ENCODE assay signal across 9 cellular contexts in genomic region chr5:98827161-98827560, GRCh38. TPM values are rescaled to one million over a fixed set of nuclear protein-coding genes. Genes with fewer than 3 reads are reported as not detected.
DNase-seq lines count a peak whose midpoint lies in the region; ATAC-seq, FAIRE-seq and TF ChIP-seq lines count a peak whose summit lies in the region.
"Had no signal": no experiment of that assay in that cellular context is flagged by ENCODE, and none has a peak within 500 bp of the region (broad histone marks: within the 10 kb centered on the region; RNA-seq: fewer than 3 reads in every experiment).

No MANE protein-coding gene starts in this region.

- H3K4me1 Mint-ChIP-seq in nephron: no peaks in the 10 kb centered on the region
- H3K4me1 Mint-ChIP-seq: activated B cell treated with CpG ODN at 0.5 μM for 24 hours had no signal

- H3K27ac ChIP-seq in DOHH2 (ENCODE audit: low read depth, low read length): no peak overlapping the region

- H3K9me2 ChIP-seq in DOHH2 (replicated peaks; ENCODE audit: control insufficient read depth, low read length): no peaks in the 10 kb centered on the region

- H3K27me3 ChIP-seq in DOHH2 (ENCODE audit: control insufficient read depth, low read length): peaks cover 5% of the 10 kb centered on the region; the same call in 1 of the 2 replicates

- H3F3A ChIP-seq in DOHH2 (ENCODE audit: control insufficient read depth, insufficient read depth): no peaks in the 10 kb centered on the region

- intact Hi-C loops in posterior vena cava (cut with DNase I): no loop called here

- H3K4me3 ChIP-seq in DOHH2 (ENCODE audit: low read length): no peak overlapping the region

- no peak overlapping the region for H3K27ac Mint-ChIP-seq in nephron
- H3K27ac Mint-ChIP-seq: activated B cell treated with CpG ODN at 0.5 μM for 24 hours had no signal

- H3K4me3 Mint-ChIP-seq in nephron: no peak overlapping the region
- H3K4me3 Mint-ChIP-seq: activated B cell treated with CpG ODN at 0.5 μM for 24 hours had no signal

- no peaks in the 10 kb centered on the region for H3K27me3 Mint-ChIP-seq in nephron (ENCODE audit: low read depth)
- H3K27me3 Mint-ChIP-seq: activated B cell treated with CpG ODN at 0.5 μM for 24 hours had no signal

- no peaks in the 10 kb centered on the region for H3K79me2 ChIP-seq in DOHH2 (ENCODE audit: control insufficient read depth, low read length)

- H3K36me3 Mint-ChIP-seq in nephron (ENCODE audit: low read depth): no peaks in the 10 kb centered on the region

- DNase-seq in NCI-H2171 (lab: John Stamatoyannopoulos, UW) (peak; percentile 7), activated gamma-delta T cell treated with Interleukin-2 at 50 U/mL for 16 hours (no peak), posterior vena cava (ENCODE audit: low spot score) (no peak), OCI-M2 (lab: John Stamatoyannopoulos, UW; ENCODE audit: unreplicated experiment) (no peak)
- DNase-seq: activated B cell treated with CpG ODN at 0.5 μM for 24 hours had no signal

- peaks cover 4% of the 10 kb centered on the region for H3K9me3 Mint-ChIP-seq in nephron
- H3K9me3 Mint-ChIP-seq: activated B cell treated with CpG ODN at 0.5 μM for 24 hours had no signal

- no peaks in the 10 kb centered on the region for H3K9me3 ChIP-seq in DOHH2 (ENCODE audit: control insufficient read depth, insufficient read depth, low read length)

- peak; percentile 78 for ATAC-seq in GM21717 (IDR thresholded peaks at IDR 0.05; ENCODE audit: unreplicated experiment)

- TF ChIP-seq CTCF in DOHH2 (IDR thresholded peaks at IDR 0.05; ENCODE audit: low read depth, low read length, poor library complexity, severe bottlenecking): peak; percentile 51
- TF ChIP-seq CTCF in nephron (IDR thresholded peaks at IDR 0.05; ENCODE audit: unreplicated experiment in 3 of 3): peak; percentile 49 to 59 (median 51)

- peak; percentile 36 for FAIRE-seq in colon (lab: Jason Lieb, UNC)

- no peaks in the 10 kb centered on the region for H4K20me1 ChIP-seq in DOHH2 (ENCODE audit: control insufficient read depth, insufficient read depth, low read depth, low read length)

- no peak overlapping the region for H3K4me2 ChIP-seq in DOHH2 (ENCODE audit: low read length)

- H3K4me1 ChIP-seq in DOHH2 (ENCODE audit: control insufficient read depth, low read length): no peaks in the 10 kb centered on the region

- no peaks in the 10 kb centered on the region for H3K36me3 ChIP-seq in DOHH2 (ENCODE audit: control insufficient read depth, low read length)

RNA-seq across cellular contexts. Expression of gene RGMB, which starts 53.7 kb away (rescaled TPM):
- total RNA-seq in posterior vena cava: 10 to 100 TPM; 10.9 to 12.9 TPM
